Comparison of ENCODE assay signal across 8 cellular contexts in genomic region chr7:100015232-100016208, GRCh38. TPM values are rescaled to one million over a fixed set of nuclear protein-coding genes. Genes with fewer than 3 reads are reported as not detected.
DNase-seq lines count a peak whose midpoint lies in the region; ATAC-seq and TF ChIP-seq lines count a peak whose summit lies in the region.

Gene ZKSCAN1, plus strand, starts transcription at chr7:100015596. Its CDS starts 7,911 bp downstream, at chr7:100023507.

- TF ChIP-seq POLR2A in tibial nerve (IDR thresholded peaks at IDR 0.05): peak; percentile 65 to 78

- peak within 1 kb of the TSS; percentile 98 for H3K14ac ChIP-seq in trophoblast cell (ENCODE audit: low read length)

- H3K4ac ChIP-seq in trophoblast cell (ENCODE audit: low read depth, low read length): peak within 1 kb of the TSS; percentile 100

- H4K12ac ChIP-seq in trophoblast cell (ENCODE audit: low read depth, low read length): peak within 1 kb of the TSS; percentile 99

- DNase-seq in NCI-H1417 (lab: John Stamatoyannopoulos, UW) (peak; percentile 93 to 97 (median 96)), T follicular helper cell (ENCODE audit: low read depth) (peak; percentile 79), adipocyte (ENCODE audit: low read depth) (peak; percentile 97), cardiac septum (ENCODE audit: low spot score) (peak; percentile 95), trophoblast cell (peak; percentile 90 to 97), tibial nerve (ENCODE audit: low spot score in 2 of 2) (peak; percentile 68 to 76)

- peak within 1 kb of the TSS; percentile 98 for H4K91ac ChIP-seq in trophoblast cell (ENCODE audit: low read depth, low read length)

- H3K9ac ChIP-seq in adipocyte (ENCODE audit: low read length): peak within 1 kb of the TSS; percentile 98
- peak within 1 kb of the TSS; percentile 99 for H3K9ac ChIP-seq in trophoblast cell (ENCODE audit: low read length)

- peak within 1 kb of the TSS; percentile 92 for H2BK120ac ChIP-seq in trophoblast cell (ENCODE audit: insufficient read depth, low read length, poor library complexity)

- H3K79me2 ChIP-seq in trophoblast cell (ENCODE audit: control insufficient read depth, insufficient read depth, low read length, poor library complexity): peaks cover 9% of the 10 kb centered on the region

- intact Hi-C loops in cardiac septum (cut with DNase I): no loop called here

- H3K27me3 ChIP-seq in adipocyte (replicated peaks; ENCODE audit: control insufficient read depth, insufficient read depth, low read length) (peaks cover 3% of the 10 kb centered on the region), trophoblast cell (ENCODE audit: insufficient read depth, low read length) (no peaks in the 10 kb centered on the region), tibial nerve (no peaks in the 10 kb centered on the region)

- no peak within 1 kb of the TSS for H2BK12ac ChIP-seq in trophoblast cell (ENCODE audit: low read length)

- peaks cover 7% of the 10 kb centered on the region for H3K79me1 ChIP-seq in trophoblast cell (ENCODE audit: low read length)

- H2BK5ac ChIP-seq in trophoblast cell (ENCODE audit: low read depth, low read length, poor library complexity): peak within 1 kb of the TSS; percentile 80

- WGBS in trophoblast cell (ENCODE audit: extremely low coverage, insufficient coverage, insufficient read length): no CpG with 5 or more reads among the region's 69 CpGs
- WGBS in tibial nerve, 2 donors: 2 to 3% methylated on average over 36 to 66 of the region's 69 CpGs

- peak within 1 kb of the TSS; percentile 99 for H4K8ac ChIP-seq in trophoblast cell (ENCODE audit: low read depth, low read length)

- peaks cover 27% of the 10 kb centered on the region for H3K4me1 ChIP-seq in adipocyte (ENCODE audit: control insufficient read depth, insufficient read depth, low read length)
- H3K4me1 ChIP-seq in trophoblast cell (ENCODE audit: control insufficient read depth in 1 of 2, insufficient read depth in 2 of 2, low read length in 2 of 2): no peaks in the 10 kb centered on the region
- peaks cover 0 to 61% (median 12%) of the 10 kb centered on the region in 4 donors for H3K4me1 ChIP-seq in tibial nerve

- H3K23ac ChIP-seq in trophoblast cell (ENCODE audit: low read length): no peak within 1 kb of the TSS

- H3K18ac ChIP-seq in trophoblast cell (ENCODE audit: low read length): peak within 1 kb of the TSS; percentile 92

- H3K27ac ChIP-seq in trophoblast cell (ENCODE audit: low read depth, low read length) (no peak within 1 kb of the TSS), tibial nerve (peak within 1 kb of the TSS; percentile 96 to 100 (median 98))

- H3K36me3 ChIP-seq in adipocyte (ENCODE audit: control insufficient read depth, insufficient read depth, low read length, severe bottlenecking): peaks cover 16% of the 10 kb centered on the region
- peaks cover 0 to 4% of the 10 kb centered on the region in 2 experiments for H3K36me3 ChIP-seq in trophoblast cell (ENCODE audit: control insufficient read depth in 1 of 2, insufficient read depth in 2 of 2, low read length in 2 of 2)
- no peaks in the 10 kb centered on the region for H3K36me3 ChIP-seq in tibial nerve

- peak within 1 kb of the TSS; percentile 97 for H2AK5ac ChIP-seq in trophoblast cell (ENCODE audit: low read length)

- TF ChIP-seq CTCF in GM12875 (IDR thresholded peaks at IDR 0.05; ENCODE audit: borderline replicate concordance, insufficient read depth, low read depth, low read length): no peak
- TF ChIP-seq CTCF in tibial nerve (IDR thresholded peaks at IDR 0.05): peak in 1 of 5 experiments; percentile 19

- peak; percentile 73 to 96 for TF ChIP-seq EP300 in tibial nerve (IDR thresholded peaks at IDR 0.05)

- peak within 1 kb of the TSS; percentile 61 for H2AFZ ChIP-seq in trophoblast cell (ENCODE audit: insufficient read depth, low read length, poor library complexity)

- peak; percentile 95 for ATAC-seq in HG02759 (IDR thresholded peaks at IDR 0.05; ENCODE audit: unreplicated experiment)

- H3K4me3 ChIP-seq in GM12875 (ENCODE audit: low read depth, low read length): peak within 1 kb of the TSS; percentile 100
- peak within 1 kb of the TSS; percentile 96 for H3K4me3 ChIP-seq in adipocyte (ENCODE audit: low read length)
- peak within 1 kb of the TSS; percentile 94 for H3K4me3 ChIP-seq in trophoblast cell (ENCODE audit: low read depth, low read length)
- H3K4me3 ChIP-seq in tibial nerve: peak within 1 kb of the TSS; percentile 88 to 98 (median 92)

- no peaks in the 10 kb centered on the region for H3K9me3 ChIP-seq in adipocyte (ENCODE audit: control insufficient read depth, low read length)
- no peaks in the 10 kb centered on the region for H3K9me3 ChIP-seq in trophoblast cell (ENCODE audit: insufficient read depth, low read depth, low read length)
- no peaks in the 10 kb centered on the region for H3K9me3 ChIP-seq in tibial nerve

- H3K4me2 ChIP-seq in trophoblast cell (ENCODE audit: low read length): peak within 1 kb of the TSS; percentile 78

RNA-seq across cellular contexts. Expression of gene ZKSCAN1, which starts in this region (rescaled TPM):
- 52.3 TPM for total RNA-seq in cardiac septum
- 17.3 and 18.4 TPM in 2 replicates for polyA plus RNA-seq in trophoblast cell (2013)
- total RNA-seq in tibial nerve: 10 to 100 TPM; 32.4 to 37.5 (median 35.4) TPM
